ENCODE assay signal across 8 cellular contexts in the genomic region with DNA sequence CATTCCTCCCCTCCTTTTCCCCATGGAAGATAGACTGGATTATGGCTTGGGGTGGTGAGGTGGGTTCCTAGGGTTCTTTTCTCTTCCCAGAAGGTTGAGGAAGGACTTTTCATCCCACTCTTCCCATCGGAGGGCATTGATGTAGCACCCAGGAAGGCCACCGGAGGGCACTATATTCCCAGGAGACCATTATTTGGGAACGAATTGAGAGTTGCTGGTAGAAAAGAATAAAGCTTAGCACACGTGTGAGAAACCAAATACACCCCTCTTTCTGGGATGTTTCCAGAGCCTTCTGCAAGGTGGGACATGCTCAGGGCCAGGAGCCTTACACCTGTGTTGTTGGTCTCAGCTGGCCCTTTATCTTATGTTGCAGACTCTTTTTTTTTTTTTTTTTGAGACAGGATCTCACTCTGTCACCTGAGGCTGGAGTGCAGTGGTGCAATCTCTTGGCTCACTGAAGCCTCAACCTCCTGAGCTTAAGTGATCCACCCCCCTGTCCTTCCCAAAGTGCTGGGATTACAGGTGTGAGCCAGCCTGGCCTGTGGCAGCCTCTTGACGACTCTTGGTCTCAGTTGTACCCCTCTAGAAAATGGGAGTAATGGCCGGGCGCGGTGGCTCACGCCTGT. TPM values are rescaled to one million over a fixed set of nuclear protein-coding genes. Genes with fewer than 3 reads are reported as not detected.
A peak's percentile ranks its signal among the peaks of the same experiment; 100 is the strongest.
DNase-seq lines count a peak whose midpoint lies in the region; ATAC-seq and TF ChIP-seq lines count a peak whose summit lies in the region.

No MANE protein-coding gene starts in this region.

- no peaks in the 10 kb centered on the region for H3K4me1 Mint-ChIP-seq in activated CD4-positive, alpha-beta T cell treated with anti-CD3 and anti-CD28 coated beads for 36 hours
- peaks cover 14% of the 10 kb centered on the region for H3K4me1 Mint-ChIP-seq in endodermal cell
- no peaks in the 10 kb centered on the region for H3K4me1 Mint-ChIP-seq in CD8-positive, alpha-beta memory T cell

- H3K27me3 ChIP-seq in SJCRH30 (no peaks in the 10 kb centered on the region), endodermal cell (ENCODE audit: control insufficient read depth, insufficient read depth, low read length, poor library complexity, severe bottlenecking) (no peaks in the 10 kb centered on the region), aorta (ENCODE audit: control insufficient read depth in 1 of 2, insufficient read depth in 2 of 2, low read length in 1 of 2) (no peaks in the 10 kb centered on the region)
- no peaks in the 10 kb centered on the region for H3K27me3 ChIP-seq in CD8-positive, alpha-beta memory T cell (ENCODE audit: insufficient read depth, low read length, poor library complexity, severe bottlenecking)

- H3K4me3 Mint-ChIP-seq in activated CD4-positive, alpha-beta T cell treated with anti-CD3 and anti-CD28 coated beads for 36 hours, result no peak overlapping the region
- no peak overlapping the region for H3K4me3 Mint-ChIP-seq in endodermal cell
- H3K4me3 Mint-ChIP-seq in CD8-positive, alpha-beta memory T cell, result no peak overlapping the region

- H3K36me3 ChIP-seq in SJCRH30 (no peaks in the 10 kb centered on the region), endodermal cell (ENCODE audit: control insufficient read depth, insufficient read depth, low read length) (no peaks in the 10 kb centered on the region), aorta (ENCODE audit: control insufficient read depth in 1 of 2, insufficient read depth in 2 of 2, low read length in 1 of 2) (no peaks in the 10 kb centered on the region)
- no peaks in the 10 kb centered on the region for H3K36me3 ChIP-seq in CD8-positive, alpha-beta memory T cell (ENCODE audit: insufficient read depth, low read length)

- H3K9ac ChIP-seq in endodermal cell (ENCODE audit: extremely low read depth, low read length, poor library complexity, severe bottlenecking), result no peak overlapping the region

- POLR2A ChIA-PET in activated CD4-positive, alpha-beta T cell treated with anti-CD3 and anti-CD28 coated beads for 36 hours (lab: Charles Lee), result interaction anchor here (0.7 kb wide), 1 partner anchor 97 kb away, joined by 4 read pairs; no protein-coding TSS in a partner anchor
- POLR2A ChIA-PET in CD8-positive, alpha-beta memory T cell (lab: Charles Lee), result no interaction called here

- no peaks in the 10 kb centered on the region for H3K9me3 Mint-ChIP-seq in activated CD4-positive, alpha-beta T cell treated with anti-CD3 and anti-CD28 coated beads for 36 hours (ENCODE audit: low read depth)
- no peaks in the 10 kb centered on the region for H3K9me3 Mint-ChIP-seq in endodermal cell
- no peaks in the 10 kb centered on the region for H3K9me3 Mint-ChIP-seq in CD8-positive, alpha-beta memory T cell

- H3K27ac ChIP-seq in SJCRH30 (no peak overlapping the region), endodermal cell (ENCODE audit: low read depth, low read length) (no peak overlapping the region), aorta (ENCODE audit: low read depth in 1 of 2, low read length in 2 of 2) (no peak overlapping the region)
- H3K27ac ChIP-seq in CD8-positive, alpha-beta memory T cell (ENCODE audit: low read depth, low read length), result no peak overlapping the region

- no peaks in the 10 kb centered on the region for H3K9me3 ChIP-seq in SJCRH30 (replicated peaks)
- H3K9me3 ChIP-seq in endodermal cell (ENCODE audit: control insufficient read depth, low read length), result no peaks in the 10 kb centered on the region
- no peaks in the 10 kb centered on the region for H3K9me3 ChIP-seq in aorta (ENCODE audit: control insufficient read depth, low read length)
- no peaks in the 10 kb centered on the region for H3K9me3 ChIP-seq in CD8-positive, alpha-beta memory T cell (ENCODE audit: low read length)

- H3K4me1 ChIP-seq in SJCRH30, result no peaks in the 10 kb centered on the region; the same call in 1 of the 2 replicates
- H3K4me1 ChIP-seq in endodermal cell (ENCODE audit: control insufficient read depth, insufficient read depth, low read length), result no peaks in the 10 kb centered on the region
- H3K4me1 ChIP-seq in aorta (ENCODE audit: control insufficient read depth in 1 of 2, insufficient read depth in 2 of 2, low read length in 2 of 2), result no peaks in the 10 kb centered on the region
- H3K4me1 ChIP-seq in CD8-positive, alpha-beta memory T cell (ENCODE audit: insufficient read depth, low read length), result no peaks in the 10 kb centered on the region

- H3K27ac Mint-ChIP-seq in activated CD4-positive, alpha-beta T cell treated with anti-CD3 and anti-CD28 coated beads for 36 hours, result no peak overlapping the region
- no peak overlapping the region for H3K27ac Mint-ChIP-seq in endodermal cell
- H3K27ac Mint-ChIP-seq in CD8-positive, alpha-beta memory T cell, result no peak overlapping the region

- WGBS in endodermal cell (ENCODE audit: insufficient coverage in 1 of 2, insufficient read length in 1 of 2), 2 experiments, result 57 to 70% methylated on average over 7 to 9 of the region's 9 CpGs
- WGBS in aorta, 2 donors, result 50 to 52% methylated on average over 9 of the region's 9 CpGs

- H3K4me3 ChIP-seq in SJCRH30 (no peak overlapping the region), endodermal cell (ENCODE audit: low read length) (no peak overlapping the region), aorta (ENCODE audit: low read length in 2 of 2) (no peak overlapping the region)
- no peak overlapping the region for H3K4me3 ChIP-seq in CD8-positive, alpha-beta memory T cell (ENCODE audit: low read length)

- CTCF ChIA-PET in activated CD4-positive, alpha-beta T cell treated with anti-CD3 and anti-CD28 coated beads for 36 hours (lab: Charles Lee), result interaction anchor here (0.5 to 3.6 kb wide), 11 partner anchors 11 to 1299 kb away, joined by 3 to 25 read pairs (median 4); a partner anchor contains a TSS
- CTCF ChIA-PET in CD8-positive, alpha-beta memory T cell (lab: Charles Lee), result no interaction called here

- TF ChIP-seq CTCF in endodermal cell (conservative IDR thresholded peaks at IDR 0.05), result peak; percentile 95

- no peaks in the 10 kb centered on the region for H3K36me3 Mint-ChIP-seq in activated CD4-positive, alpha-beta T cell treated with anti-CD3 and anti-CD28 coated beads for 36 hours (ENCODE audit: low read depth)
- no peaks in the 10 kb centered on the region for H3K36me3 Mint-ChIP-seq in endodermal cell (ENCODE audit: low read depth)
- H3K36me3 Mint-ChIP-seq in CD8-positive, alpha-beta memory T cell, result no peaks in the 10 kb centered on the region

- peaks cover 4% of the 10 kb centered on the region for H3K27me3 Mint-ChIP-seq in activated CD4-positive, alpha-beta T cell treated with anti-CD3 and anti-CD28 coated beads for 36 hours
- H3K27me3 Mint-ChIP-seq in endodermal cell (ENCODE audit: insufficient read depth), result no peaks in the 10 kb centered on the region
- H3K27me3 Mint-ChIP-seq in CD8-positive, alpha-beta memory T cell, result peaks cover 2 to 12% of the 10 kb centered on the region in 2 donors

- intact Hi-C loops in activated CD4-positive, alpha-beta T cell treated with anti-CD3 and anti-CD28 coated beads for 36 hours (cut with DNase I, micrococcal nuclease), result loop anchor here (1.0 to 2.0 kb wide), 2 partner anchors 242 kb away; no protein-coding TSS in a partner anchor
- intact Hi-C loops in aorta (cut with DNase I), result no loop called here

- DNase-seq in activated CD4-positive, alpha-beta T cell treated with anti-CD3 and anti-CD28 coated beads for 36 hours, result peak; percentile 56
- DNase-seq in activated CD4-positive, alpha-beta T cell treated with anti-CD3 and anti-CD28 coated beads for 1 hour, result no peak
- peak; percentile 57 for DNase-seq in M059J (ENCODE audit: low read depth)
- peak; percentile 56 to 89 for DNase-seq in SJCRH30
- peak; percentile 95 for DNase-seq in endodermal cell
- peak; percentile 77 for DNase-seq in medulla oblongata (ENCODE audit: extremely low spot score)
- peak in 1 of 2 donors; percentile 81 for DNase-seq in aorta
- DNase-seq in CD8-positive, alpha-beta memory T cell, result no peak

- peak; percentile 49 for ATAC-seq in activated CD4-positive, alpha-beta T cell treated with anti-CD3 and anti-CD28 coated beads for 36 hours
- ATAC-seq in aorta (ENCODE audit: low FRiP score), result peak; percentile 82

RNA-seq across cellular contexts. Expression of a gene that starts 6.3 kb away (rescaled TPM):
- 10 to 100 TPM; 32.5 to 33.9 TPM for total RNA-seq in activated CD4-positive, alpha-beta T cell treated with anti-CD3 and anti-CD28 coated beads for 36 hours
- total RNA-seq in M059J (2014; rRNA removed; shearing (Covaris generic)), result 8.9 and 16.5 TPM in 2 replicates
- 83.1 and 92.0 TPM in 2 replicates for total RNA-seq in SJCRH30 (2014; rRNA removed; shearing (Covaris generic))
- total RNA-seq in endodermal cell (10 to 100 TPM; 40.4 to 50.9 TPM), aorta (under 1 TPM; 0.52 to 0.57 TPM)
- polyA plus RNA-seq in endodermal cell (2013, experiment 1 of 2), result 35.0 TPM
- polyA plus RNA-seq in endodermal cell (2013, experiment 2 of 2), result 31.3 TPM
- polyA plus RNA-seq in aorta, result 1 to 10 TPM in 1 of 2 donors, under 1 TPM in 1; 0.08 to 1.8 TPM
- total RNA-seq in CD8-positive, alpha-beta memory T cell, result 10 to 100 TPM; 58.4 to 58.8 TPM
- not detected for polyA plus RNA-seq in CD8-positive, alpha-beta memory T cell

RNA-seq across cellular contexts. Expression of a gene that starts 28.7 kb away (rescaled TPM):
- not detected for total RNA-seq in activated CD4-positive, alpha-beta T cell treated with anti-CD3 and anti-CD28 coated beads for 36 hours
- total RNA-seq in M059J (2014; rRNA removed; shearing (Covaris generic)), result not detected in 2 replicates
- total RNA-seq in SJCRH30 (2014; rRNA removed; shearing (Covaris generic)), result 0.45 and 0.48 TPM in 2 replicates
- total RNA-seq in endodermal cell, result not detected
- polyA plus RNA-seq in endodermal cell (2013, experiment 1 of 2), result not detected
- polyA plus RNA-seq in endodermal cell (2013, experiment 2 of 2), result not detected
- under 1 TPM; 0.65 to 0.90 TPM for total RNA-seq in aorta
- 1 to 10 TPM in 1 of 2 donors, not detected in 1; 4.0 TPM for polyA plus RNA-seq in aorta
- not detected for total RNA-seq in CD8-positive, alpha-beta memory T cell
- not detected for polyA plus RNA-seq in CD8-positive, alpha-beta memory T cell

RNA-seq across cellular contexts. Expression of a gene that starts 46.3 kb away (rescaled TPM):
- total RNA-seq in activated CD4-positive, alpha-beta T cell treated with anti-CD3 and anti-CD28 coated beads for 36 hours, result 10 to 100 TPM; 28.6 to 29.6 TPM
- 0.47 and 1.1 TPM in 2 replicates for total RNA-seq in M059J (2014; rRNA removed; shearing (Covaris generic))
- total RNA-seq in SJCRH30 (2014; rRNA removed; shearing (Covaris generic)), result 9.8 and 9.9 TPM in 2 replicates
- 10 to 100 TPM; 39.0 to 44.3 TPM for total RNA-seq in endodermal cell
- 33.8 TPM for polyA plus RNA-seq in endodermal cell (2013, experiment 1 of 2)
- 29.9 TPM for polyA plus RNA-seq in endodermal cell (2013, experiment 2 of 2)
- total RNA-seq in aorta, result 10 to 100 TPM in 1 of 2 donors, 1 to 10 TPM in 1; 7.1 to 19.4 TPM
- polyA plus RNA-seq in aorta, result 1 to 10 TPM; 2.5 to 6.7 TPM
- 10 to 100 TPM; 21.8 to 21.9 TPM for total RNA-seq in CD8-positive, alpha-beta memory T cell
- polyA plus RNA-seq in CD8-positive, alpha-beta memory T cell, result 7.3 TPM

Comparison
In these comparisons a context has a peak if more than half of its experiments do, and no peak if none do; other contexts are left out.
1. DNase-seq: peak in activated CD4-positive, alpha-beta T cell treated with anti-CD3 and anti-CD28 coated beads for 36 hours (single experiment), M059J (single experiment), SJCRH30 (2 of 2), endodermal cell (single experiment) and medulla oblongata (single experiment); none in activated CD4-positive, alpha-beta T cell treated with anti-CD3 and anti-CD28 coated beads for 1 hour (single experiment) and CD8-positive, alpha-beta memory T cell (0 of 5).
2. intact Hi-C loops: an anchor here in activated CD4-positive, alpha-beta T cell treated with anti-CD3 and anti-CD28 coated beads for 36 hours (1.0 to 2.0 kb wide); none called in aorta.